Comparison of ENCODE assay signal across 31 cellular contexts in genomic region chr13:75455962-75456361, GRCh38.
"Had no signal": no experiment of that assay in that cellular context is flagged by ENCODE, and none has a peak within 500 bp of the region (broad histone marks: within the 10 kb centered on the region; RNA-seq: fewer than 3 reads in every experiment).

No MANE protein-coding gene starts in this region.

- H3K9me3 ChIP-seq: adrenal gland, body of pancreas, spleen, suprapubic skin, tibial artery, upper lobe of right lung had no signal

- H3K9ac ChIP-seq: parathyroid adenoma had no signal

- H3K27ac ChIP-seq: adrenal gland, body of pancreas, hepatocyte, parathyroid adenoma, spleen, tibial artery, upper lobe of right lung, WERI-Rb-1 had no signal

- H2AFZ ChIP-seq: hepatocyte, parathyroid adenoma had no signal

- FAIRE-seq: colon, frontal cortex had no signal

- H3K27me3 ChIP-seq: adrenal gland, body of pancreas, hepatocyte, suprapubic skin, tibial artery, upper lobe of right lung had no signal

- H3K4me1 ChIP-seq: spleen, upper lobe of right lung had no signal

- H3K27ac Mint-ChIP-seq: activated naive CD4-positive, alpha-beta T cell treated with anti-CD3 and anti-CD28 coated beads for 36 hours; activated naive CD8-positive, alpha-beta T cell treated with anti-CD3 and anti-CD28 coated beads for 36 hours; mesothelial cell of epicardium; naive thymus-derived CD4-positive, alpha-beta T cell had no signal

- DNase-seq: activated CD4-positive, alpha-beta T cell treated with anti-CD3 and anti-CD28 coated beads for 48 hours; activated CD4-positive, alpha-beta T cell treated with anti-CD3 and anti-CD28 coated beads, Interleukin-2, amount 50 U/mL, for 48 hours; activated CD8-positive, alpha-beta memory T cell treated with anti-CD3 and anti-CD28 coated beads for 24 hours; activated effector memory CD4-positive, alpha-beta T cell treated with anti-CD3 and anti-CD28 coated beads, Interleukin-2, amount 50 U/mL, for 16 hours; activated naive CD4-positive, alpha-beta T cell treated with anti-CD3 and anti-CD28 coated beads for 36 hours; activated naive CD8-positive, alpha-beta T cell treated with anti-CD3 and anti-CD28 coated beads for 36 hours; adrenal gland; aorta; body of pancreas; dermis blood vessel endothelial cell; effector CD4-positive, alpha-beta T cell; glutamatergic neuron; islet precursor cell; mammary epithelial cell; naive thymus-derived CD4-positive, alpha-beta T cell; occipital lobe; right cardiac atrium; spleen; stimulated activated naive CD4-positive, alpha-beta T cell; T1000; tibial artery; upper lobe of right lung; WERI-Rb-1 had no signal

- H3K79me2 ChIP-seq: hepatocyte, parathyroid adenoma had no signal

- H3K9me3 Mint-ChIP-seq: activated naive CD4-positive, alpha-beta T cell treated with anti-CD3 and anti-CD28 coated beads for 36 hours; activated naive CD8-positive, alpha-beta T cell treated with anti-CD3 and anti-CD28 coated beads for 36 hours had no signal

- H3K36me3 ChIP-seq: adrenal gland, spleen, suprapubic skin, tibial artery, upper lobe of right lung, WERI-Rb-1 had no signal

- H3K36me3 Mint-ChIP-seq: activated naive CD8-positive, alpha-beta T cell treated with anti-CD3 and anti-CD28 coated beads for 36 hours; mesothelial cell of epicardium; naive thymus-derived CD4-positive, alpha-beta T cell had no signal

- H3K4me2 ChIP-seq: hepatocyte had no signal

- H3K4me1 Mint-ChIP-seq: activated naive CD8-positive, alpha-beta T cell treated with anti-CD3 and anti-CD28 coated beads for 36 hours; naive thymus-derived CD4-positive, alpha-beta T cell had no signal

- H3K4me3 ChIP-seq: adrenal gland, body of pancreas, hepatocyte, spleen, suprapubic skin, tibial artery, upper lobe of right lung had no signal

- H3K4me3 Mint-ChIP-seq: activated naive CD4-positive, alpha-beta T cell treated with anti-CD3 and anti-CD28 coated beads for 36 hours; activated naive CD8-positive, alpha-beta T cell treated with anti-CD3 and anti-CD28 coated beads for 36 hours; mesothelial cell of epicardium; naive thymus-derived CD4-positive, alpha-beta T cell; neural crest cell had no signal

- ATAC-seq: activated CD4-positive, CD25-positive, alpha-beta regulatory T cell treated with anti-CD3 and anti-CD28 coated beads, Interleukin-2, amount 50 U/mL, for 24 hours; body of pancreas; naive thymus-derived CD4-positive, alpha-beta T cell; right cardiac atrium; upper lobe of right lung had no signal
